In the genomic region with DNA sequence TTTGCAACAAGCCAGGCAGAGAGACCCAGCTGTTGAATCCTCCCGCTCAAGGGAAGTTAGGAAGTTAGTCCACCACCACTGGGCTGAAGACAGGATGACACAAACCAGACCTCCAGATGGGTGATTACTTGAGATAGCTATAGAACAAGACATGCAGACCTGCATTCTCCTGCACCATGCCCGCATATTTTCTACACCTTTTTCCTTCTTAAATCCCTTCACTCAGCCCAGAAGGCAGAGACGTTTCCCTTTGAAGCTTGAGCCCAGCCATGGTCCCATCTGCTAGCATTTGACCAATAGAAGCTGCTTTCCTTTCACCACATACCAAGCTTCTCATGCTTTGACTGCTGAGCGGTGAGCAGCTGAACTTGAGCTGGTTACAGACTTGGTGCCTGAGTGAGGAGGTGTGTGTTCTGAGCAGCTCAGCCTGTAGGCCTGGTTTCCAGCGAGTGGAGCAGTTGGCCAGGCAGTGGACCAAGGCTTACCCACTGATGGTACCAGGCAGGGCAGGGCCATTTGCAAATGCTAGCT, we compare ENCODE assay signal across 20 cellular contexts. TPM values are rescaled to one million over a fixed set of nuclear protein-coding genes. Genes with fewer than 3 reads are reported as not detected.
DNase-seq lines count a peak whose midpoint lies in the region; ATAC-seq lines count a peak whose summit lies in the region.
"Had no signal": no experiment of that assay in that cellular context is flagged by ENCODE, and none has a peak within 500 bp of the region (broad histone marks: within the 10 kb centered on the region; RNA-seq: fewer than 3 reads in every experiment).

No MANE protein-coding gene starts in this region.

- peaks cover 35% of the 10 kb centered on the region for H3K27me3 Mint-ChIP-seq in activated CD4-positive, alpha-beta T cell treated with anti-CD3 and anti-CD28 coated beads, Interleukin-2, amount 10 ng/mL, durations not matched to agents 24 days and 14 days
- peaks cover 19% of the 10 kb centered on the region for H3K27me3 Mint-ChIP-seq in central memory CD8-positive, alpha-beta T cell

- H3K27ac Mint-ChIP-seq in activated CD4-positive, alpha-beta T cell treated with anti-CD3 and anti-CD28 coated beads, Interleukin-2, amount 10 ng/mL, durations not matched to agents 24 days and 14 days = no peak overlapping the region
- no peak overlapping the region for H3K27ac Mint-ChIP-seq in central memory CD8-positive, alpha-beta T cell (ENCODE audit: low read depth)
- H3K27ac Mint-ChIP-seq: activated CD4-positive, alpha-beta T cell treated with anti-CD3 and anti-CD28 coated beads, Interleukin-2, amount 10 ng/mL, durations not matched to agents 7 days and 5 days; activated naive CD4-positive, alpha-beta T cell treated with anti-CD3 and anti-CD28 coated beads for 36 hours had no signal

- H3K9ac ChIP-seq in stomach smooth muscle (ENCODE audit: low read length in 2 of 2) = no peak overlapping the region

- peak; percentile 53 for DNase-seq in activated CD4-positive, alpha-beta T cell treated with anti-CD3 and anti-CD28 coated beads, Interleukin-2, amount 10 ng/mL, durations not matched to agents 24 days and 14 days
- no peak for DNase-seq in activated CD4-positive, alpha-beta T cell treated with anti-CD3 and anti-CD28 coated beads for 4 hours
- DNase-seq in NOMO-1 treated with DMSO at 0.1 percent for 48 hours (lab: John Stamatoyannopoulos, UW; ENCODE audit: unreplicated experiment) = peak; percentile 61
- DNase-seq in central memory CD8-positive, alpha-beta T cell (ENCODE audit: low spot score in 2 of 2) = no peak
- DNase-seq in NCI-H2107 (lab: John Stamatoyannopoulos, UW) = no peak
- no peak for DNase-seq in activated T-cell treated with anti-CD3 and anti-CD28 coated beads, Interleukin-2, amount 50 U/mL, for 48 hours
- DNase-seq: activated CD4-positive, alpha-beta T cell treated with anti-CD3 and anti-CD28 coated beads, Interleukin-2, amount 10 ng/mL, durations not matched to agents 7 days and 5 days; activated naive CD4-positive, alpha-beta T cell treated with anti-CD3 and anti-CD28 coated beads for 36 hours; activated T-cell treated with anti-CD3 and anti-CD28 coated beads for 4 hours; effector memory CD4-positive, alpha-beta T cell; NCI-H1105 treated with DMSO at 0.1 percent for 48 hours; small intestine; stimulated activated CD4-positive, alpha-beta T cell treated with anti-CD3 and anti-CD28 coated beads, Interleukin-4, amount 100 ng/mL, for 1 hour had no signal

- H3K36me3 Mint-ChIP-seq in activated CD4-positive, alpha-beta T cell treated with anti-CD3 and anti-CD28 coated beads, Interleukin-2, amount 10 ng/mL, durations not matched to agents 24 days and 14 days (ENCODE audit: low read depth) = peaks cover 4% of the 10 kb centered on the region
- H3K36me3 Mint-ChIP-seq in central memory CD8-positive, alpha-beta T cell (ENCODE audit: insufficient read depth) = peaks cover 4% of the 10 kb centered on the region

- H3K27me3 ChIP-seq in stomach smooth muscle (ENCODE audit: control insufficient read depth in 1 of 2, insufficient read depth in 2 of 2, low read length in 2 of 2) = no peaks in the 10 kb centered on the region
- H3K27me3 ChIP-seq: esophagus muscularis mucosa had no signal

- intact Hi-C loops in activated CD4-positive, alpha-beta T cell treated with anti-CD3 and anti-CD28 coated beads, Interleukin-2, amount 10 ng/mL, durations not matched to agents 24 days and 14 days (cut with micrococcal nuclease) = no loop called here

- H3K9me3 Mint-ChIP-seq in activated CD4-positive, alpha-beta T cell treated with anti-CD3 and anti-CD28 coated beads, Interleukin-2, amount 10 ng/mL, durations not matched to agents 24 days and 14 days = peaks cover 3% of the 10 kb centered on the region
- H3K9me3 Mint-ChIP-seq in central memory CD8-positive, alpha-beta T cell = no peaks in the 10 kb centered on the region

- no peak overlapping the region for H3K4me3 ChIP-seq in stomach smooth muscle (ENCODE audit: low read length in 2 of 2)
- H3K4me3 ChIP-seq: esophagus muscularis mucosa had no signal

- no peaks in the 10 kb centered on the region for H3K36me3 ChIP-seq in stomach smooth muscle (ENCODE audit: control insufficient read depth in 2 of 2, insufficient read depth in 2 of 2, low read length in 2 of 2)
- H3K36me3 ChIP-seq: esophagus muscularis mucosa had no signal

- H3K4me3 Mint-ChIP-seq in activated CD4-positive, alpha-beta T cell treated with anti-CD3 and anti-CD28 coated beads, Interleukin-2, amount 10 ng/mL, durations not matched to agents 24 days and 14 days = no peak overlapping the region
- peak overlapping the region; percentile 25 for H3K4me3 Mint-ChIP-seq in central memory CD8-positive, alpha-beta T cell
- H3K4me3 Mint-ChIP-seq: activated CD4-positive, alpha-beta T cell treated with anti-CD3 and anti-CD28 coated beads, Interleukin-2, amount 10 ng/mL, durations not matched to agents 7 days and 5 days; activated naive CD4-positive, alpha-beta T cell treated with anti-CD3 and anti-CD28 coated beads for 36 hours; neural crest cell had no signal

- ATAC-seq in central memory CD8-positive, alpha-beta T cell (replicated peaks; ENCODE audit: extremely low read depth, poor library complexity, severe bottlenecking) = no peak
- ATAC-seq in HG03378 (IDR thresholded peaks at IDR 0.05; ENCODE audit: unreplicated experiment) = no peak

- no peaks in the 10 kb centered on the region for H3K9me3 ChIP-seq in stomach smooth muscle (ENCODE audit: control insufficient read depth in 2 of 2, low read length in 2 of 2)
- H3K9me3 ChIP-seq: esophagus muscularis mucosa had no signal

- H3K4me1 ChIP-seq in stomach smooth muscle (ENCODE audit: control insufficient read depth, insufficient read depth, low read length) = no peaks in the 10 kb centered on the region
- H3K4me1 ChIP-seq: esophagus muscularis mucosa had no signal

- peaks cover 7% of the 10 kb centered on the region for H3K4me1 Mint-ChIP-seq in activated CD4-positive, alpha-beta T cell treated with anti-CD3 and anti-CD28 coated beads, Interleukin-2, amount 10 ng/mL, durations not matched to agents 24 days and 14 days
- H3K4me1 Mint-ChIP-seq in central memory CD8-positive, alpha-beta T cell = peaks cover 8% of the 10 kb centered on the region
- H3K4me1 Mint-ChIP-seq: neural crest cell had no signal

- H3K27ac ChIP-seq in stomach smooth muscle (ENCODE audit: low read length) = peak overlapping the region; percentile 6
- H3K27ac ChIP-seq: C4-2B, esophagus muscularis mucosa had no signal

RNA-seq across cellular contexts. Expression of a gene that starts 29.2 kb away (rescaled TPM):
- 178 and 180 TPM in 2 replicates for total RNA-seq in activated CD4-positive, alpha-beta T cell treated with anti-CD3 and anti-CD28 coated beads, Interleukin-2, amount 10 ng/mL, durations not matched to agents 24 days and 14 days

RNA-seq across cellular contexts. Expression of a gene that starts 56.2 kb away (rescaled TPM):
- total RNA-seq in activated CD4-positive, alpha-beta T cell treated with anti-CD3 and anti-CD28 coated beads, Interleukin-2, amount 10 ng/mL, durations not matched to agents 24 days and 14 days = not detected in 2 replicates
- total RNA-seq: activated CD4-positive, alpha-beta T cell treated with anti-CD3 and anti-CD28 coated beads, Interleukin-2, amount 10 ng/mL, durations not matched to agents 7 days and 5 days; activated naive CD4-positive, alpha-beta T cell treated with anti-CD3 and anti-CD28 coated beads for 36 hours; astrocyte; neural crest cell; pulmonary artery endothelial cell had no signal

RNA-seq across cellular contexts. Expression of a gene that starts 57.3 kb away (rescaled TPM):
- total RNA-seq in activated CD4-positive, alpha-beta T cell treated with anti-CD3 and anti-CD28 coated beads, Interleukin-2, amount 10 ng/mL, durations not matched to agents 24 days and 14 days = 0.98 and 1.0 TPM in 2 replicates

Comparison
In these comparisons a context has a peak if more than half of its experiments do, and no peak if none do; other contexts are left out.
1. DNase-seq: peak in activated CD4-positive, alpha-beta T cell treated with anti-CD3 and anti-CD28 coated beads, Interleukin-2, amount 10 ng/mL, durations not matched to agents 24 days and 14 days (single experiment) and NOMO-1 treated with DMSO at 0.1 percent for 48 hours (single experiment); none in activated CD4-positive, alpha-beta T cell treated with anti-CD3 and anti-CD28 coated beads for 4 hours (0 of 2), central memory CD8-positive, alpha-beta T cell (0 of 2), NCI-H2107 (single experiment) and activated T-cell treated with anti-CD3 and anti-CD28 coated beads, Interleukin-2, amount 50 U/mL, for 48 hours (0 of 2).